ENCODE assay signal across 8 cellular contexts in the genomic region with DNA sequence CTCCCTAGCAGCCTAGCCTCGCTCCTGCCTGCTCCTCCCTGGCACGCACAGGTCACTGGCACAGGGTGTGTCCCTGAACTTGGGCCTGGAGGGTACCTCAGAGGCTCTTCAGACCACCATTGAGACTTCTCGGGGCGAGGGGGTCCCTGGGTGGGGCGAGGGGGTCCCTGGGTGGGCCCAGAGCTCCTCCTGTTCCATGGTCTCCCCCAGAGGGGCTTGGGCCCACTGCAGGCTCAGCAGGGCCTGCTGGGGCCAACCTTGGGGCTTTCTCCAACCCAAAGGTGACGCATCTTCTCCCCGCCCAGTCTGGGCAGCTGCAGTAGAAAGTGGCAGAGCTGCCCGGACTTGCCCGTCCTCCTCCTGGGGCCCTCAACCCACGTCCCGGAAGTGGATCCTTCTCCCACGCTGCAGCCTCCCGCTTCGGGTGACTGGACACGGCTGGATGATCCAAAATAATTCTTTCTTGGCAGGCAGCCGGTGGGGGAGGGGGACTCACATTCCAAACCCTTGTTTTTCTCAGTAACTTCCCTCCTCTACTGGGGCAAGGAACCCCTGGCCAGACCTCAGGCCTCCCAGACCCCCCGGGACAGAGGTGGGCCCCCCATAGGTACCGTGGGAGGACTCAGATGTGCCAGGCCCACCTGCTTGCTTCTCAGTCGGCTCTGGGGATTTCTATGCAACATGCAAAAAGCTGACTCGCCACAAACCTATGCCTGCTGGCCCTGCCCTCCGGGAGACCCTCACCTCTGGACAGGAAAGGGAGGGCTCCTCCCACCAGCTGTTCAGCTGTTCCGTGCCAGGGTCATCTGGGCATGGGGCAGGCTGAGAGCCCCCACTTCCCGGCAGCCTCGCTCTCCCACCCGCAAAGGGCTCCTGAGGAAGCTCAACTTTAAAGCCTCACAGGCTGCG. TPM values are rescaled to one million over a fixed set of nuclear protein-coding genes. Genes with fewer than 3 reads are reported as not detected.
DNase-seq lines count a peak whose midpoint lies in the region; ATAC-seq and TF ChIP-seq lines count a peak whose summit lies in the region.

No MANE protein-coding gene starts in this region.

- no peak for TF ChIP-seq CTCF in heart right ventricle (IDR thresholded peaks at IDR 0.05)

- H3K27me3 ChIP-seq in heart right ventricle = peaks cover 0 to 4% (median 0%) of the 10 kb centered on the region in 7 donors

- ATAC-seq in heart right ventricle (peak; percentile 28 to 64 (median 50)), HG03521 (IDR thresholded peaks at IDR 0.05; ENCODE audit: unreplicated experiment) (no peak), GM18517 (IDR thresholded peaks at IDR 0.05; ENCODE audit: unreplicated experiment) (no peak)

- H3K4me3 ChIP-seq in heart right ventricle = peak overlapping the region; percentile 85 to 98 (median 94)

- peaks cover 0 to 3% (median 0%) of the 10 kb centered on the region in 9 donors for H3K36me3 ChIP-seq in heart right ventricle

- H3K27ac ChIP-seq in angular gyrus (ENCODE audit: low read depth, low read length) = peak overlapping the region; percentile 86
- peak overlapping the region; percentile 91 to 98 (median 94) for H3K27ac ChIP-seq in heart right ventricle

- intact Hi-C loops in heart right ventricle (cut with DNase I) = loop anchor here in 1 of 10 donors (5.0 kb wide), 1 partner anchor 34 kb away; a partner anchor contains a TSS
- intact Hi-C loops in posterior vena cava (cut with DNase I) = no loop called here

- DNase-seq in CMK (ENCODE audit: low read depth) (peak; percentile 64), GOT3 (lab: John Stamatoyannopoulos, UW) (peak; percentile 87), NCI-H510A (lab: John Stamatoyannopoulos, UW) (peak; percentile 77), heart right ventricle (peak; percentile 79 to 88), posterior vena cava (ENCODE audit: low spot score) (peak; percentile 94)

- H3K9me3 ChIP-seq in heart right ventricle = no peaks in the 10 kb centered on the region

- H3K4me1 ChIP-seq in heart right ventricle = peaks cover 54 to 78% (median 76%) of the 10 kb centered on the region in 9 donors

- WGBS in heart right ventricle, 2 donors = 9 to 13% methylated on average over 26 of the region's 26 CpGs

RNA-seq across cellular contexts. Expression of a gene that starts 1.5 kb away (rescaled TPM):
- 100 to 1,000 TPM in 1 of 10 donors, 10 to 100 TPM in 9; 43.0 to 101 (median 57.8) TPM for total RNA-seq in heart right ventricle
- 10 to 100 TPM; 33.5 to 71.0 TPM for polyA plus RNA-seq in heart right ventricle
- 100 to 1,000 TPM; 108 to 125 TPM for total RNA-seq in posterior vena cava

RNA-seq across cellular contexts. Expression of a gene that starts 20.9 kb away (rescaled TPM):
- total RNA-seq in heart right ventricle = 1 to 10 TPM; 1.1 to 3.6 (median 2.0) TPM
- polyA plus RNA-seq in heart right ventricle = 1 to 10 TPM; 1.7 to 3.1 TPM
- total RNA-seq in posterior vena cava = 1 to 10 TPM; 2.1 to 2.5 TPM

RNA-seq across cellular contexts. Expression of a gene that starts 35.7 kb away (rescaled TPM):
- 10 to 100 TPM in 2 of 10 donors, 1 to 10 TPM in 8; 4.3 to 11.3 (median 7.1) TPM for total RNA-seq in heart right ventricle
- polyA plus RNA-seq in heart right ventricle = 10 to 100 TPM; 11.6 to 18.0 TPM
- total RNA-seq in posterior vena cava = 10 to 100 TPM; 11.5 to 11.6 TPM

RNA-seq across cellular contexts. Expression of a gene that starts 37.2 kb away (rescaled TPM):
- total RNA-seq in heart right ventricle (10 to 100 TPM; 34.7 to 51.5 (median 36.8) TPM), posterior vena cava (10 to 100 TPM; 35.3 to 36.0 TPM)
- polyA plus RNA-seq in heart right ventricle = 10 to 100 TPM; 38.6 to 38.8 TPM

RNA-seq across cellular contexts. Expression of a gene that starts 44.4 kb away (rescaled TPM):
- 10 to 100 TPM; 10.6 to 21.9 (median 16.1) TPM for total RNA-seq in heart right ventricle
- 10 to 100 TPM; 14.8 to 23.0 TPM for polyA plus RNA-seq in heart right ventricle
- total RNA-seq in posterior vena cava = 10 to 100 TPM; 10.4 to 13.2 TPM

Comparison
In these comparisons a context has a peak if more than half of its experiments do, and no peak if none do; other contexts are left out.
1. ATAC-seq: peak in heart right ventricle (8 of 8); none in HG03521 (single experiment) and GM18517 (single experiment).
2. Peak in every context shown above with its lines, with median percentiles within 50 percentile points of each other: DNase-seq.